ENCODE assay signal across 26 cellular contexts in the genomic region with DNA sequence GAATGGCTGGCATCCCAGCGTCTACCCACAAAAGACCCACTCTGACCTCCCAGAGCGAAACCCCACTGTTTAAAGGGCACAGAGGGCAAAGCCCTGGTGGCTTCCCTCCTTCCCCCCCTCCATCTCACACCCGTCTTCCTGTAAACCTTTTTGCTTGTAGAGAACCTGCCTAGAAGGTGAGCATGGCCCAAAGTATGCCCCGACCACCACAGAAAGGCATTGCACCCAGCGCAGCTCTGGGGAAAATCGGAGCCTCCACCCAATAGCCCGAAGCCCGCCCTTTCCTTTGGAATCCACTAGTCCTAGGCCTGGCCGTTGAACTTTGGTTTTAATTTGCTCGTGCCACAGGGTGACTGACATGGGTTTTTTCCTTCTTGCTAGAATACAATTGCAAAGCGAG. TPM values are rescaled to one million over a fixed set of nuclear protein-coding genes. Genes with fewer than 3 reads are reported as not detected.
DNase-seq lines count a peak whose midpoint lies in the region; ATAC-seq lines count a peak whose summit lies in the region.
"Had no signal": no experiment of that assay in that cellular context is flagged by ENCODE, and none has a peak within 500 bp of the region (broad histone marks: within the 10 kb centered on the region; RNA-seq: fewer than 3 reads in every experiment).

No MANE protein-coding gene starts in this region.

- H3K36me3 Mint-ChIP-seq in stimulated activated naive CD8-positive, alpha-beta T cell treated with anti-CD3 and anti-CD28 coated beads, Interleukin-15, Interleukin-2, amounts not matched to agents 100 ng/mL and 50 ng/mL, for 24 hours (ENCODE audit: low read depth) = no peaks in the 10 kb centered on the region
- H3K36me3 Mint-ChIP-seq: CD14-positive monocyte; CD4-positive, alpha-beta memory T cell; CD4-positive, CD25-positive, alpha-beta regulatory T cell; CD8-positive, alpha-beta memory T cell had no signal

- H3K27me3 Mint-ChIP-seq in stimulated activated naive CD8-positive, alpha-beta T cell treated with anti-CD3 and anti-CD28 coated beads, Interleukin-15, Interleukin-2, amounts not matched to agents 100 ng/mL and 50 ng/mL, for 24 hours = no peaks in the 10 kb centered on the region
- H3K27me3 Mint-ChIP-seq in stimulated activated naive CD8-positive, alpha-beta T cell treated with anti-CD3 and anti-CD28 coated beads, Interleukin-15, amount 100 ng/mL, for 72 hours = no peaks in the 10 kb centered on the region

- H3K4me3 Mint-ChIP-seq in stimulated activated naive CD8-positive, alpha-beta T cell treated with anti-CD3 and anti-CD28 coated beads, Interleukin-15, Interleukin-2, amounts not matched to agents 100 ng/mL and 50 ng/mL, for 24 hours = no peak overlapping the region
- no peak overlapping the region for H3K4me3 Mint-ChIP-seq in stimulated activated naive CD8-positive, alpha-beta T cell treated with anti-CD3 and anti-CD28 coated beads, Interleukin-15, amount 100 ng/mL, for 72 hours
- H3K4me3 Mint-ChIP-seq: B cell; CD14-positive monocyte; CD4-positive, alpha-beta memory T cell; CD4-positive, CD25-positive, alpha-beta regulatory T cell; CD8-positive, alpha-beta memory T cell had no signal

- H3K27ac Mint-ChIP-seq in stimulated activated naive CD8-positive, alpha-beta T cell treated with anti-CD3 and anti-CD28 coated beads, Interleukin-15, Interleukin-2, amounts not matched to agents 100 ng/mL and 50 ng/mL, for 24 hours = peak overlapping the region; percentile 54
- H3K27ac Mint-ChIP-seq in stimulated activated naive CD8-positive, alpha-beta T cell treated with anti-CD3 and anti-CD28 coated beads, Interleukin-15, amount 100 ng/mL, for 72 hours = no peak overlapping the region
- H3K27ac Mint-ChIP-seq: B cell; CD4-positive, alpha-beta memory T cell; CD4-positive, CD25-positive, alpha-beta regulatory T cell; CD8-positive, alpha-beta memory T cell had no signal

- no peak for DNase-seq in stimulated activated naive CD8-positive, alpha-beta T cell treated with anti-CD3 and anti-CD28 coated beads, Interleukin-15, amount 100 ng/mL, for 72 hours
- DNase-seq in mesenteric fat pad (ENCODE audit: low spot score) (peak; percentile 55), MV-4-11 (lab: John Stamatoyannopoulos, UW) (no peak), NCI-H526 treated with DMSO at 0.1 percent for 48 hours (lab: John Stamatoyannopoulos, UW) (no peak)
- DNase-seq: 8988T; ACHN; AML-193; C1 segment of cervical spinal cord; CD4-positive, alpha-beta memory T cell; CD4-positive, CD25-positive, alpha-beta regulatory T cell; CD8-positive, alpha-beta memory T cell; COR-L47; DMS 273 treated with DMSO at 0.1 percent for 48 hours; DMS153; DMS53; DMS79; DND-41; EL; GDM1 had no signal

- H3K4me1 Mint-ChIP-seq in stimulated activated naive CD8-positive, alpha-beta T cell treated with anti-CD3 and anti-CD28 coated beads, Interleukin-15, Interleukin-2, amounts not matched to agents 100 ng/mL and 50 ng/mL, for 24 hours (ENCODE audit: low read depth) = no peaks in the 10 kb centered on the region
- no peaks in the 10 kb centered on the region for H3K4me1 Mint-ChIP-seq in stimulated activated naive CD8-positive, alpha-beta T cell treated with anti-CD3 and anti-CD28 coated beads, Interleukin-15, amount 100 ng/mL, for 72 hours
- H3K4me1 Mint-ChIP-seq: B cell; CD4-positive, alpha-beta memory T cell; CD8-positive, alpha-beta memory T cell had no signal

- ATAC-seq in stimulated activated naive CD8-positive, alpha-beta T cell treated with anti-CD3 and anti-CD28 coated beads, Interleukin-15, amount 100 ng/mL, for 72 hours = no peak
- ATAC-seq: GM12878 had no signal

- H3K9me3 Mint-ChIP-seq in stimulated activated naive CD8-positive, alpha-beta T cell treated with anti-CD3 and anti-CD28 coated beads, Interleukin-15, Interleukin-2, amounts not matched to agents 100 ng/mL and 50 ng/mL, for 24 hours = no peaks in the 10 kb centered on the region
- H3K9me3 Mint-ChIP-seq in stimulated activated naive CD8-positive, alpha-beta T cell treated with anti-CD3 and anti-CD28 coated beads, Interleukin-15, amount 100 ng/mL, for 72 hours = no peaks in the 10 kb centered on the region
- H3K9me3 Mint-ChIP-seq: CD4-positive, alpha-beta memory T cell; CD4-positive, CD25-positive, alpha-beta regulatory T cell; CD8-positive, alpha-beta memory T cell had no signal

RNA-seq across cellular contexts. Expression of gene DIPK1C, which starts 22.6 kb away (rescaled TPM):
- total RNA-seq in mesenteric fat pad = not detected
- total RNA-seq: A673; B cell; CD4-positive, alpha-beta memory T cell; CD4-positive, CD25-positive, alpha-beta regulatory T cell; CD8-positive, alpha-beta memory T cell; Daoy; G401; GM12878 had no signal
